ENCODE assay signal across 1 cellular context in genomic region chr4:70601422-70602039, GRCh38.
TF ChIP-seq lines count a peak whose summit lies in the region.

No MANE protein-coding gene starts in this region.

TF ChIP-seq in endothelial cell of umbilical vein, 7 proteins besides CTCF, POLR2A, EP300 and RAD21:
- no peak for TF ChIP-seq EZH2 (IDR thresholded peaks at IDR 0.05; ENCODE audit: borderline replicate concordance, low read depth, low read length, severe bottlenecking)
- no peak for TF ChIP-seq MYC (IDR thresholded peaks at IDR 0.05; ENCODE audit: low read depth, low read length)
- TF ChIP-seq POLR2AphosphoS5 (IDR thresholded peaks at IDR 0.05; ENCODE audit: insufficient read depth, low read depth, low read length): no peak
TF ChIP-seq in endothelial cell of umbilical vein: peak in this region for 0.
